In the genomic region with DNA sequence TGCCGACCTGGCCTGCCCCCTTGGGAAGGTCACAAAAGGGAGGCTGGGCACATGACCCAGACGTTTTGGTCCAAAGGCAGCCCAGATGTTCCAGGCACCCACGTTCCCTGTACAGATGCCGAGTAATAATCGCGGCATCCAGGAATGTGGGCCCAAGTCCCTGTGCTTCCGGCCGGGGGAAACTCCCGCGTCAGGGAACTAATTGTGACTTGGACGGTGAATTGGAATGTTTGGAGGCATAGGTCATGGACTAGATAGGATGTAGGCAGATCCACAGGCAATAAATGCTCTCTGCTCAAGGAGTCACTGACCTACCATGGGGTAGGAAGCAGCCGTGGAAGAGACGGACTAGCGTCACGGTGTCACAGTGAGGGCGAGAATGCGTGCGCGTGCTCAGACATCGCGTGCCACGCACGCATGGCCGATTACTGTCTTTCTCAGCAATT, we compare ENCODE assay signal across 1 cellular context.
A peak's percentile ranks its signal among the peaks of the same experiment; 100 is the strongest.
TF ChIP-seq lines count a peak whose summit lies in the region.

No MANE protein-coding gene starts in this region.

TF ChIP-seq in liver, 16 proteins besides CTCF, POLR2A, EP300 and RAD21 (continued from another document):
- TF ChIP-seq, protein P1, sequence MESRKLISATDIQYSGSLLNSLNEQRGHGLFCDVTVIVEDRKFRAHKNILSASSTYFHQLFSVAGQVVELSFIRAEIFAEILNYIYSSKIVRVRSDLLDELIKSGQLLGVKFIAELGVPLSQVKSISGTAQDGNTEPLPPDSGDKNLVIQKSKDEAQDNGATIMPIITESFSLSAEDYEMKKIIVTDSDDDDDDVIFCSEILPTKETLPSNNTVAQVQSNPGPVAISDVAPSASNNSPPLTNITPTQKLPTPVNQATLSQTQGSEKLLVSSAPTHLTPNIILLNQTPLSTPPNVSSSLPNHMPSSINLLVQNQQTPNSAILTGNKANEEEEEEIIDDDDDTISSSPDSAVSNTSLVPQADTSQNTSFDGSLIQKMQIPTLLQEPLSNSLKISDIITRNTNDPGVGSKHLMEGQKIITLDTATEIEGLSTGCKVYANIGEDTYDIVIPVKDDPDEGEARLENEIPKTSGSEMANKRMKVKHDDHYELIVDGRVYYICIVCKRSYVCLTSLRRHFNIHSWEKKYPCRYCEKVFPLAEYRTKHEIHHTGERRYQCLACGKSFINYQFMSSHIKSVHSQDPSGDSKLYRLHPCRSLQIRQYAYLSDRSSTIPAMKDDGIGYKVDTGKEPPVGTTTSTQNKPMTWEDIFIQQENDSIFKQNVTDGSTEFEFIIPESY (IDR thresholded peaks at IDR 0.05), result peak; percentile 74
- peak; percentile 73 for TF ChIP-seq REST (IDR thresholded peaks at IDR 0.05)
- TF ChIP-seq ATF3 (IDR thresholded peaks at IDR 0.05), result no peak
- peak; percentile 76 for TF ChIP-seq YY1 (IDR thresholded peaks at IDR 0.05)
- TF ChIP-seq EGR1 (IDR thresholded peaks at IDR 0.05; ENCODE audit: low read depth in 2 of 2), result peak in 1 of 2 donors; percentile 50
- peak; percentile 69 for TF ChIP-seq FOXA1 (IDR thresholded peaks at IDR 0.05)
- TF ChIP-seq GABPA (IDR thresholded peaks at IDR 0.05 in 1 of 2, conservative IDR thresholded peaks at IDR 0.05 in 1 of 2), result peak in 1 of 2 donors; percentile 28
- peak; percentile 97 to 99 for TF ChIP-seq RXRA (IDR thresholded peaks at IDR 0.05)
